1 cellular context compared by ENCODE assay signal in genomic region chr17:8581002-8581658, GRCh38.
TF ChIP-seq lines count a peak whose summit lies in the region.

No MANE protein-coding gene starts in this region.

TF ChIP-seq in SK-N-SH treated with all-trans-retinoic acid at 6 μM for 48 hours, 23 proteins besides CTCF, POLR2A, EP300 and RAD21 (continued from another document):
- TF ChIP-seq POU6F1 (CRISPR knock-in tag; IDR thresholded peaks at IDR 0.05; ENCODE audit: borderline replicate concordance, low read depth) (no peak), BACH2 (CRISPR knock-in tag; IDR thresholded peaks at IDR 0.05; ENCODE audit: borderline replicate concordance) (no peak), ARNTL (CRISPR knock-in tag; IDR thresholded peaks at IDR 0.05; ENCODE audit: borderline replicate concordance, low read depth) (no peak), ZNF70 (CRISPR knock-in tag; IDR thresholded peaks at IDR 0.05) (no peak)
- TF ChIP-seq, protein P1, sequence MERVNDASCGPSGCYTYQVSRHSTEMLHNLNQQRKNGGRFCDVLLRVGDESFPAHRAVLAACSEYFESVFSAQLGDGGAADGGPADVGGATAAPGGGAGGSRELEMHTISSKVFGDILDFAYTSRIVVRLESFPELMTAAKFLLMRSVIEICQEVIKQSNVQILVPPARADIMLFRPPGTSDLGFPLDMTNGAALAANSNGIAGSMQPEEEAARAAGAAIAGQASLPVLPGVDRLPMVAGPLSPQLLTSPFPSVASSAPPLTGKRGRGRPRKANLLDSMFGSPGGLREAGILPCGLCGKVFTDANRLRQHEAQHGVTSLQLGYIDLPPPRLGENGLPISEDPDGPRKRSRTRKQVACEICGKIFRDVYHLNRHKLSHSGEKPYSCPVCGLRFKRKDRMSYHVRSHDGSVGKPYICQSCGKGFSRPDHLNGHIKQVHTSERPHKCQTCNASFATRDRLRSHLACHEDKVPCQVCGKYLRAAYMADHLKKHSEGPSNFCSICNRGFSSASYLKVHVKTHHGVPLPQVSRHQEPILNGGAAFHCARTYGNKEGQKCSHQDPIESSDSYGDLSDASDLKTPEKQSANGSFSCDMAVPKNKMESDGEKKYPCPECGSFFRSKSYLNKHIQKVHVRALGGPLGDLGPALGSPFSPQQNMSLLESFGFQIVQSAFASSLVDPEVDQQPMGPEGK (CRISPR knock-in tag; IDR thresholded peaks at IDR 0.05; ENCODE audit: borderline replicate concordance): no peak
